In the genomic region with DNA sequence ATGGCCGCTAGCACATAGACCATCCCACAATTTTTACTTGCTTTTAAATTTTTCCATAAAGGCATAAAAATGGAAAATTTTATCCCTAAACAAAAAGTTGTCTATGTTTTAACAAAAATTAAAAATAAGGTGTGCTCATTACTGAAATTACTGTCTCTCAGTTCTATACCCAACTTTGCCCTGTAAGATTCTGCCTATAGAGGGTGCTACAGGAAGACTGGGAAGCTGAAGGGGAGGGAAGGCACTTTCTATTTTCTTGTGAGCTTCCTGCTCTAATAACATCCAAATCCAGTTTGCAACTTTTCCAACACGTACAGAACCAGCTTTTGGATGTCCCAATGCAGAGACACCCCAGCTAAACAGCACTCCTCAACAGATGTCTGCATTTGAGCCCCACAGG, we compare ENCODE assay signal across 15 cellular contexts.
DNase-seq lines count a peak whose midpoint lies in the region; ATAC-seq and TF ChIP-seq lines count a peak whose summit lies in the region.
"Had no signal": no experiment of that assay in that cellular context is flagged by ENCODE, and none has a peak within 500 bp of the region (broad histone marks: within the 10 kb centered on the region; RNA-seq: fewer than 3 reads in every experiment).

No MANE protein-coding gene starts in this region.

- no peaks in the 10 kb centered on the region for H3K36me3 ChIP-seq in upper lobe of right lung
- no peaks in the 10 kb centered on the region for H3K36me3 ChIP-seq in psoas muscle (ENCODE audit: insufficient read depth in 1 of 2, low read depth in 1 of 2)
- H3K36me3 ChIP-seq: pancreas had no signal

- TF ChIP-seq POLR2A in NB4 (IDR thresholded peaks at IDR 0.05; ENCODE audit: extremely low read depth, insufficient read length), result no peak

- ATAC-seq in upper lobe of right lung, result no peak
- no peak for ATAC-seq in psoas muscle
- ATAC-seq: pancreas had no signal

- DNase-seq in SIG-M5 treated with dmso at 0.1 percent for 504 hours (lab: John Stamatoyannopoulos, UW; ENCODE audit: unreplicated experiment), result peak; percentile 18
- DNase-seq in SIG-M5 (lab: John Stamatoyannopoulos, UW), result no peak
- peak; percentile 16 for DNase-seq in NB4 (ENCODE audit: low read depth)
- DNase-seq in epithelial cell of esophagus (ENCODE audit: low read depth), result peak; percentile 16
- DNase-seq in upper lobe of right lung, result no peak
- DNase-seq in COLO668 (lab: John Stamatoyannopoulos, UW; ENCODE audit: unreplicated experiment), result no peak
- DNase-seq in psoas muscle, result no peak
- DNase-seq in GM20000 (ENCODE audit: low spot score), result no peak
- DNase-seq: central memory CD4-positive, alpha-beta T cell; NCI-H1105 treated with DMSO at 0.1 percent for 48 hours; NCI-H446 treated with DMSO at 0.1 percent for 48 hours; pancreas; SHP77 treated with DMSO at 0.1 percent for 48 hours; trophoblast cell had no signal

- H3K27me3 ChIP-seq in upper lobe of right lung, result no peaks in the 10 kb centered on the region
- H3K27me3 ChIP-seq in psoas muscle (ENCODE audit: insufficient read depth in 3 of 3, low read length in 2 of 3), result no peaks in the 10 kb centered on the region
- H3K27me3 ChIP-seq: pancreas had no signal

- H3K9me3 ChIP-seq in upper lobe of right lung (no peaks in the 10 kb centered on the region), psoas muscle (no peaks in the 10 kb centered on the region)
- H3K9me3 ChIP-seq: pancreas had no signal

- H3K4me1 ChIP-seq in upper lobe of right lung (no peaks in the 10 kb centered on the region), psoas muscle (no peaks in the 10 kb centered on the region)
- H3K4me1 ChIP-seq: pancreas had no signal

- H3K4me3 ChIP-seq in NB4 (ENCODE audit: low read depth, low read length), result no peak overlapping the region
- no peak overlapping the region for H3K4me3 ChIP-seq in epithelial cell of esophagus (ENCODE audit: low read length)
- H3K4me3 ChIP-seq in upper lobe of right lung, result no peak overlapping the region
- H3K4me3 ChIP-seq in psoas muscle, result no peak overlapping the region
- H3K4me3 ChIP-seq: lung, pancreas had no signal

- H3K27ac ChIP-seq in upper lobe of right lung (no peak overlapping the region), psoas muscle (no peak overlapping the region)
- H3K27ac ChIP-seq: pancreas had no signal

- 48 to 60% (median 56%) methylated on average over 2 of the region's 2 CpGs for WGBS in psoas muscle, 3 donors

- TF ChIP-seq CTCF in NB4 (IDR thresholded peaks at IDR 0.05; ENCODE audit: low read depth, low read length) (peak; percentile 57), epithelial cell of esophagus (IDR thresholded peaks at IDR 0.05; ENCODE audit: insufficient read depth, low read depth, low read length, missing control alignments) (peak; percentile 34), upper lobe of right lung (IDR thresholded peaks at IDR 0.05) (peak; percentile 11), psoas muscle (IDR thresholded peaks at IDR 0.05) (no peak), GM20000 (IDR thresholded peaks at IDR 0.05; ENCODE audit: extremely low read depth, missing control alignments) (no peak)

- intact Hi-C loops in upper lobe of right lung (cut with DNase I) (no loop called here), psoas muscle (cut with DNase I) (no loop called here)

Comparison
In these comparisons a context has a peak if more than half of its experiments do, and no peak if none do; other contexts are left out.
1. DNase-seq: peak in SIG-M5 treated with dmso at 0.1 percent for 504 hours (single experiment), NB4 (single experiment) and epithelial cell of esophagus (single experiment); none in SIG-M5 (single experiment), upper lobe of right lung (single experiment), COLO668 (single experiment), psoas muscle (0 of 2) and GM20000 (single experiment).
2. CTCF ChIP-seq: peak in NB4 (single experiment), epithelial cell of esophagus (single experiment) and upper lobe of right lung (single experiment); none in psoas muscle (single experiment) and GM20000 (single experiment).